16 cellular contexts compared by ENCODE assay signal in the genomic region with DNA sequence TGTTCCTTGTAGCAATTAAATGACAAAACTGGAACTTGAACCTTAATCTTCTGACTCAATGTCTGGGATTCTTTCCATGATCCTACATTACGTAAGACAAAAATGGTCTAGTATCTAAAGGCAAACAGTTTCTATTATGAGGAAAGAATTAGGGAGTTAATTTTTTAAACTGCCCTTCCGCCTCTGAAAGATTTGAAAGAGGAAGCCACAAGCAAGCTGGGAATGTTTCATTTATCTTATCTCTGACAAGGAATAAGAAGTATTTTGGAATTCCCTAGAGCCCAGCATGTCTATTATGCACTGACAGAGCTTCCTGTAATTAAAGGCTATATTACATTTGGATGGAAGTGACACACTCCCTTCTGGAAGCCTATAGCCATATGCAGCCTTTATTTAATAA.
DNase-seq lines count a peak whose midpoint lies in the region; ATAC-seq, FAIRE-seq and TF ChIP-seq lines count a peak whose summit lies in the region.
"Had no signal": no experiment of that assay in that cellular context is flagged by ENCODE, and none has a peak within 500 bp of the region (broad histone marks: within the 10 kb centered on the region; RNA-seq: fewer than 3 reads in every experiment).

No MANE protein-coding gene starts in this region.

- no peaks in the 10 kb centered on the region for H3K9me3 ChIP-seq in BE2C
- H3K9me3 ChIP-seq: prostate gland, uterus had no signal

- peak; percentile 96 for FAIRE-seq in endometrium (lab: Jason Lieb, UNC)
- FAIRE-seq: GM12878 had no signal

- TF ChIP-seq CTCF in BE2C (IDR thresholded peaks at IDR 0.05; ENCODE audit: low read depth, low read length) (no peak), mesothelial cell of epicardium (IDR thresholded peaks at IDR 0.05; ENCODE audit: unreplicated experiment) (no peak)

- H3K4me3 ChIP-seq in BE2C (ENCODE audit: low read depth, low read length) = no peak overlapping the region
- H3K4me3 ChIP-seq: GM12878, prostate gland, uterus had no signal

- no peak for ATAC-seq in GM21381 (IDR thresholded peaks at IDR 0.05; ENCODE audit: unreplicated experiment)
- ATAC-seq: GM12878, left colon had no signal

- H3K4me3 Mint-ChIP-seq in mesothelial cell of epicardium = no peak overlapping the region

- peaks cover 8% of the 10 kb centered on the region for H3K4me1 Mint-ChIP-seq in mesothelial cell of epicardium

- no peaks in the 10 kb centered on the region for H3K36me3 Mint-ChIP-seq in mesothelial cell of epicardium

- H3K27me3 Mint-ChIP-seq in mesothelial cell of epicardium (ENCODE audit: low read depth) = no peaks in the 10 kb centered on the region

- peak; percentile 10 for DNase-seq in BE2C
- DNase-seq in NCI-H2171 treated with DMSO at 0.1 percent for 48 hours (lab: John Stamatoyannopoulos, UW) = peak; percentile 78
- DNase-seq in mesothelial cell of epicardium (ENCODE audit: low spot score in 2 of 2, unreplicated experiment in 2 of 2) = no peak
- DNase-seq in activated CD4-positive, alpha-beta T cell treated with anti-CD3 and anti-CD28 coated beads, Interleukin-2, amount 50 U/mL, for 4 hours = no peak
- DNase-seq in activated effector memory CD4-positive, alpha-beta T cell treated with anti-CD3 and anti-CD28 coated beads, Interleukin-2, amount 50 U/mL, for 16 hours = no peak
- DNase-seq in NCI-H2196 (lab: John Stamatoyannopoulos, UW; ENCODE audit: unreplicated experiment) = no peak
- DNase-seq: activated CD4-positive, alpha-beta T cell treated with anti-CD3 and anti-CD28 coated beads for 1 hour; activated naive CD4-positive, alpha-beta T cell treated with Interleukin-2 at 50 U/mL for 16 hours; COR-L47; left colon; NCI-H2029; uterus had no signal

- H3K9me3 Mint-ChIP-seq in mesothelial cell of epicardium = peaks cover 3% of the 10 kb centered on the region

- no peaks in the 10 kb centered on the region for H3K36me3 ChIP-seq in BE2C
- H3K36me3 ChIP-seq: prostate gland, uterus had no signal

- H3K27me3 ChIP-seq in BE2C = no peaks in the 10 kb centered on the region
- H3K27me3 ChIP-seq: uterus had no signal

- H3K4me1 ChIP-seq in BE2C = peaks cover 16% of the 10 kb centered on the region
- H3K4me1 ChIP-seq: prostate gland, uterus had no signal

- H3K27ac Mint-ChIP-seq in mesothelial cell of epicardium = peak overlapping the region; percentile 67

Comparison
In these comparisons a context has a peak if more than half of its experiments do, and no peak if none do; other contexts are left out.
1. DNase-seq: peak in BE2C (single experiment) and NCI-H2171 treated with DMSO at 0.1 percent for 48 hours (single experiment); none in mesothelial cell of epicardium (0 of 2), activated CD4-positive, alpha-beta T cell treated with anti-CD3 and anti-CD28 coated beads, Interleukin-2, amount 50 U/mL, for 4 hours (0 of 2), activated effector memory CD4-positive, alpha-beta T cell treated with anti-CD3 and anti-CD28 coated beads, Interleukin-2, amount 50 U/mL, for 16 hours (single experiment) and NCI-H2196 (single experiment).